Comparison of ENCODE assay signal across 8 cellular contexts in genomic region chr3:129160891-129161859, GRCh38. TPM values are rescaled to one million over a fixed set of nuclear protein-coding genes. Genes with fewer than 3 reads are reported as not detected.
DNase-seq lines count a peak whose midpoint lies in the region; ATAC-seq and TF ChIP-seq lines count a peak whose summit lies in the region.

ISY1 (minus strand) TSS chr3:129161063; CDS start chr3:129160975, 88 bp downstream.

- no peaks in the 10 kb centered on the region for H3K27me3 Mint-ChIP-seq in natural killer cell (ENCODE audit: low read depth in 2 of 2)

- peak within 1 kb of the TSS; percentile 95 for H2AFZ ChIP-seq in fibroblast of lung (ENCODE audit: low read length)

- H3K36me3 ChIP-seq in fibroblast of lung (ENCODE audit: control insufficient read depth, insufficient read depth, low read length), result no peaks in the 10 kb centered on the region

- intact Hi-C loops in natural killer cell (cut with micrococcal nuclease), result loop anchor here (1.0 kb wide), 2 partner anchors 22 to 41 kb away; partner anchors contain the start of gene CNBP

- DNase-seq in ELR (ENCODE audit: low read depth) (peak; percentile 99), GOT3 (lab: John Stamatoyannopoulos, UW) (peak; percentile 86), RPMI8226 (peak; percentile 97), fibroblast of lung (ENCODE audit: low read depth in 2 of 2) (peak; percentile 95 to 98), natural killer cell (peak; percentile 79)
- DNase-seq in activated T-helper 1 cell treated with anti-CD3 and anti-CD28 coated beads, Interleukin-2, amount 50 U/mL, for 16 hours (ENCODE audit: low read depth in 1 of 2, low spot score in 1 of 2), result peak; percentile 52 to 85
- peak; percentile 87 for DNase-seq in stimulated activated naive CD4-positive, alpha-beta T cell treated with Interleukin-2 at 50 U/mL for 16 hours (lab: John Stamatoyannopoulos, UW)

- peak within 1 kb of the TSS; percentile 98 for H3K27ac ChIP-seq in fibroblast of lung (ENCODE audit: insufficient read depth, low read length)

- H3K4me1 ChIP-seq in fibroblast of lung (ENCODE audit: control insufficient read depth, extremely low read depth, insufficient read depth, low read length), result peaks cover 7% of the 10 kb centered on the region

- H3K4me1 Mint-ChIP-seq in natural killer cell, result peaks cover 37 to 39% of the 10 kb centered on the region in 2 donors

- H3K79me2 ChIP-seq in fibroblast of lung (ENCODE audit: control insufficient read depth, insufficient read depth, low read length), result peaks cover 20% of the 10 kb centered on the region

- no peaks in the 10 kb centered on the region for H3K36me3 Mint-ChIP-seq in natural killer cell

- H3K9me3 Mint-ChIP-seq in natural killer cell, result no peaks in the 10 kb centered on the region

- H3K4me2 ChIP-seq in fibroblast of lung (ENCODE audit: extremely low read depth, insufficient read depth, low read length), result peak within 1 kb of the TSS; percentile 44

- H3K4me3 ChIP-seq in fibroblast of lung (replicated peaks in 1 of 4; ENCODE audit: control extremely low read depth in 1 of 4, insufficient read depth in 1 of 4, low read depth in 3 of 4, low read length in 4 of 4), result peak within 1 kb of the TSS; percentile 92 to 99 (median 95)

- no peaks in the 10 kb centered on the region for H3K27me3 ChIP-seq in fibroblast of lung (ENCODE audit: control insufficient read depth, insufficient read depth, low read length)

- TF ChIP-seq CTCF in LNCAP (IDR thresholded peaks at IDR 0.05) (peak; percentile 77), fibroblast of lung (conservative IDR thresholded peaks at IDR 0.05 in 1 of 2, IDR thresholded peaks at IDR 0.05 in 1 of 2; ENCODE audit: low read depth in 1 of 2, low read length in 2 of 2) (peak; percentile 73 to 88), natural killer cell (IDR thresholded peaks at IDR 0.05) (peak; percentile 62)

- peak within 1 kb of the TSS; percentile 98 for H3K4me3 Mint-ChIP-seq in natural killer cell

- H3K27ac Mint-ChIP-seq in natural killer cell, result peak within 1 kb of the TSS; percentile 96 to 99

- no peaks in the 10 kb centered on the region for H4K20me1 ChIP-seq in fibroblast of lung (ENCODE audit: control insufficient read depth, extremely low read depth, insufficient read depth, low read length)

- ATAC-seq in natural killer cell, result peak; percentile 78 to 90 (median 86)

- peak within 1 kb of the TSS; percentile 92 for H3K9ac ChIP-seq in fibroblast of lung (ENCODE audit: insufficient read depth, low read length)

- no peaks in the 10 kb centered on the region for H3K9me3 ChIP-seq in fibroblast of lung (ENCODE audit: control insufficient read depth, insufficient read depth, low read depth, low read length)

RNA-seq across cellular contexts. Expression of gene ISY1, which starts in this region (rescaled TPM):
- total RNA-seq in fibroblast of lung (30.3 and 34.8 TPM in 2 replicates), natural killer cell (10 to 100 TPM; 51.9 to 58.2 (median 56.1) TPM)
- polyA plus RNA-seq in fibroblast of lung, result 39.6 and 40.2 TPM in 2 replicates
- polyA plus RNA-seq in fibroblast of lung (2012), result 29.3 and 37.7 TPM in 2 replicates
- polyA minus RNA-seq in fibroblast of lung (ENCODE audit: low replicate concordance), result 24.1 and 38.8 TPM in 2 replicates

Comparison
In these comparisons a context has a peak if more than half of its experiments do, and no peak if none do; other contexts are left out.
1. Peak in every context shown above with its lines: DNase-seq, ATAC-seq, H3K4me3 ChIP-seq and H3K27ac ChIP-seq.